ENCODE assay signal across 8 cellular contexts in genomic region chr20:50110141-50111047, GRCh38. TPM values are rescaled to one million over a fixed set of nuclear protein-coding genes. Genes with fewer than 3 reads are reported as not detected.
DNase-seq lines count a peak whose midpoint lies in the region; ATAC-seq and TF ChIP-seq lines count a peak whose summit lies in the region.

No MANE protein-coding gene starts in this region.

- peaks cover 32% of the 10 kb centered on the region for H4K20me1 ChIP-seq in MM.1S (ENCODE audit: insufficient read depth, low read length)

- peak; percentile 52 for ATAC-seq in GM19043 (IDR thresholded peaks at IDR 0.05; ENCODE audit: low read depth, unreplicated experiment)
- ATAC-seq in lower lobe of right lung = peak; percentile 34 to 41
- ATAC-seq in GM19035 (IDR thresholded peaks at IDR 0.05; ENCODE audit: unreplicated experiment) = no peak

- H3K27ac ChIP-seq in MM.1S (ENCODE audit: low read length) (peak overlapping the region; percentile 73), lower lobe of right lung (peak overlapping the region; percentile 46)

- peak overlapping the region; percentile 89; the same call in 1 of the 2 replicates for H3K9ac ChIP-seq in MM.1S (ENCODE audit: low read length)

- no peaks in the 10 kb centered on the region for H3K9me2 ChIP-seq in MM.1S (replicated peaks; ENCODE audit: insufficient read depth, low read length)

- H3K79me2 ChIP-seq in MM.1S (ENCODE audit: low read length) = peaks cover 96% of the 10 kb centered on the region

- H3K4me3 ChIP-seq in MM.1S (ENCODE audit: low read length) (peak overlapping the region; percentile 93), lower lobe of right lung (no peak overlapping the region)

- H3K4me2 ChIP-seq in MM.1S (ENCODE audit: low read depth, low read length) = peak overlapping the region; percentile 88

- H3K27me3 ChIP-seq in MM.1S (replicated peaks; ENCODE audit: insufficient read depth, low read length) (no peaks in the 10 kb centered on the region), lower lobe of right lung (ENCODE audit: low read depth) (no peaks in the 10 kb centered on the region)

- DNase-seq in AML-193 (lab: John Stamatoyannopoulos, UW) (peak; percentile 62 to 78), MM.1S (peak; percentile 80), amniotic epithelial cell (ENCODE audit: low read depth) (peak; percentile 54), lower lobe of right lung (no peak), NCI-H345 treated with DMSO at 0.1 percent for 48 hours (lab: John Stamatoyannopoulos, UW; ENCODE audit: unreplicated experiment) (no peak), NCI-H1105 treated with DMSO at 0.1 percent for 48 hours (lab: John Stamatoyannopoulos, UW) (no peak)

- intact Hi-C loops in lower lobe of right lung (cut with DNase I) = no loop called here

- H3K9me3 ChIP-seq in MM.1S (replicated peaks; ENCODE audit: insufficient read depth, low read length) = no peaks in the 10 kb centered on the region
- H3K9me3 ChIP-seq in lower lobe of right lung = no peaks in the 10 kb centered on the region

- no peak overlapping the region for H2AFZ ChIP-seq in MM.1S (ENCODE audit: low read length)

- TF ChIP-seq CTCF in MM.1S (IDR thresholded peaks at IDR 0.05; ENCODE audit: low read length) = no peak
- TF ChIP-seq CTCF in lower lobe of right lung (IDR thresholded peaks at IDR 0.05) = no peak

- H3F3A ChIP-seq in MM.1S (ENCODE audit: insufficient read depth, low read length) = peaks cover 35% of the 10 kb centered on the region

- H3K4me1 ChIP-seq in MM.1S (ENCODE audit: low read length) (peaks cover 41% of the 10 kb centered on the region), lower lobe of right lung (peaks cover 80% of the 10 kb centered on the region)

- H3K36me3 ChIP-seq in MM.1S (replicated peaks; ENCODE audit: insufficient read depth, low read length) (no peaks in the 10 kb centered on the region), lower lobe of right lung (peaks cover 5% of the 10 kb centered on the region)

RNA-seq across cellular contexts. Expression of gene UBE2V1, which starts 2.6 kb away (rescaled TPM):
- total RNA-seq in lower lobe of right lung = 83.4 TPM

RNA-seq across cellular contexts. Expression of gene PEDS1, which starts 43.1 kb away (rescaled TPM):
- total RNA-seq in lower lobe of right lung = 27.8 TPM

Comparison
In these comparisons a context has a peak if more than half of its experiments do, and no peak if none do; other contexts are left out.
1. DNase-seq: peak in AML-193 (2 of 2), MM.1S (single experiment) and amniotic epithelial cell (single experiment); none in lower lobe of right lung (single experiment), NCI-H345 treated with DMSO at 0.1 percent for 48 hours (single experiment) and NCI-H1105 treated with DMSO at 0.1 percent for 48 hours (single experiment).